ENCODE assay signal across 10 cellular contexts in genomic region chr1:171221665-171222591, GRCh38. TPM values are rescaled to one million over a fixed set of nuclear protein-coding genes. Genes with fewer than 3 reads are reported as not detected.
DNase-seq lines count a peak whose midpoint lies in the region; ATAC-seq, FAIRE-seq and TF ChIP-seq lines count a peak whose summit lies in the region.
"Had no signal": no experiment of that assay in that cellular context is flagged by ENCODE, and none has a peak within 500 bp of the region (broad histone marks: within the 10 kb centered on the region; RNA-seq: fewer than 3 reads in every experiment).

No MANE protein-coding gene starts in this region.

- peaks cover 21% of the 10 kb centered on the region for H3K36me3 ChIP-seq in OCI-LY3 (replicated peaks; ENCODE audit: low read depth, low read length)
- H3K36me3 ChIP-seq in bronchial epithelial cell (ENCODE audit: control insufficient read depth, insufficient read depth, low read length), result no peaks in the 10 kb centered on the region
- H3K36me3 ChIP-seq in thoracic aorta, result no peaks in the 10 kb centered on the region

- H3K4me3 Mint-ChIP-seq in stimulated activated memory B cell treated with anti-CD40 and anti-IgM and Interleukin-4, amounts not matched to agents 10 μg/mL and 1 μg/mL and 100 μg/mL, for 72 hours, result no peak overlapping the region
- no peak overlapping the region for H3K4me3 Mint-ChIP-seq in T-helper 2 cell treated with Interferon-gamma antibody and Interleukin-4, amounts not matched to agents 5 μg/mL and 100 μg/mL, for 36 hours

- H3K27me3 Mint-ChIP-seq in stimulated activated memory B cell treated with anti-CD40 and anti-IgM and Interleukin-4, amounts not matched to agents 10 μg/mL and 1 μg/mL and 100 μg/mL, for 72 hours, result no peaks in the 10 kb centered on the region
- H3K27me3 Mint-ChIP-seq in T-helper 2 cell treated with Interferon-gamma antibody and Interleukin-4, amounts not matched to agents 5 μg/mL and 100 μg/mL, for 36 hours (ENCODE audit: low read depth), result peaks cover 7% of the 10 kb centered on the region

- H3K4me3 ChIP-seq in OCI-LY3 (ENCODE audit: low read length) (no peak overlapping the region), bronchial epithelial cell (ENCODE audit: low read depth, low read length) (no peak overlapping the region), thoracic aorta (no peak overlapping the region)

- peaks cover 7% of the 10 kb centered on the region; the same call in 1 of the 2 replicates for H3K79me2 ChIP-seq in OCI-LY3 (ENCODE audit: low read length)

- TF ChIP-seq CTCF in OCI-LY3 (IDR thresholded peaks at IDR 0.05; ENCODE audit: low read depth, low read length), result no peak
- TF ChIP-seq CTCF in bronchial epithelial cell (IDR thresholded peaks at IDR 0.05; ENCODE audit: insufficient read depth, low read length, severe bottlenecking), result no peak
- TF ChIP-seq CTCF in thoracic aorta (IDR thresholded peaks at IDR 0.05), result no peak

- no peaks in the 10 kb centered on the region for H3K4me1 Mint-ChIP-seq in stimulated activated memory B cell treated with anti-CD40 and anti-IgM and Interleukin-4, amounts not matched to agents 10 μg/mL and 1 μg/mL and 100 μg/mL, for 72 hours
- H3K4me1 Mint-ChIP-seq in T-helper 2 cell treated with Interferon-gamma antibody and Interleukin-4, amounts not matched to agents 5 μg/mL and 100 μg/mL, for 36 hours (ENCODE audit: low read depth), result peaks cover 2% of the 10 kb centered on the region

- no peaks in the 10 kb centered on the region for H3K9me3 Mint-ChIP-seq in stimulated activated memory B cell treated with anti-CD40 and anti-IgM and Interleukin-4, amounts not matched to agents 10 μg/mL and 1 μg/mL and 100 μg/mL, for 72 hours
- H3K9me3 Mint-ChIP-seq in T-helper 2 cell treated with Interferon-gamma antibody and Interleukin-4, amounts not matched to agents 5 μg/mL and 100 μg/mL, for 36 hours, result no peaks in the 10 kb centered on the region

- H3K36me3 Mint-ChIP-seq in stimulated activated memory B cell treated with anti-CD40 and anti-IgM and Interleukin-4, amounts not matched to agents 10 μg/mL and 1 μg/mL and 100 μg/mL, for 72 hours, result no peaks in the 10 kb centered on the region
- no peaks in the 10 kb centered on the region for H3K36me3 Mint-ChIP-seq in T-helper 2 cell treated with Interferon-gamma antibody and Interleukin-4, amounts not matched to agents 5 μg/mL and 100 μg/mL, for 36 hours (ENCODE audit: low read depth)

- H3K4me2 ChIP-seq in OCI-LY3 (ENCODE audit: low read length), result peak overlapping the region; percentile 45

- DNase-seq in bronchial epithelial cell (ENCODE audit: low read depth) (peak; percentile 64), thoracic aorta (ENCODE audit: low spot score) (no peak), foreskin melanocyte (no peak)
- DNase-seq in activated T-cell treated with anti-CD3 and anti-CD28 coated beads, Interleukin-2, amount 50 U/mL, for 48 hours, result no peak
- no peak for DNase-seq in T-helper 2 cell treated with Interferon-gamma antibody and Interleukin-4, amounts not matched to agents 5 μg/mL and 100 μg/mL, for 36 hours (ENCODE audit: low spot score)
- DNase-seq: activated T-cell treated with anti-CD3 and anti-CD28 coated beads, Interleukin-2, amount 50 U/mL, for 1 hour; NCI-H1436 had no signal

- no peaks in the 10 kb centered on the region for H4K20me1 ChIP-seq in OCI-LY3 (ENCODE audit: insufficient read depth, low read length)

- H3K27me3 ChIP-seq in OCI-LY3 (ENCODE audit: low read depth, low read length) (no peaks in the 10 kb centered on the region), bronchial epithelial cell (ENCODE audit: control insufficient read depth, insufficient read depth, low read length) (no peaks in the 10 kb centered on the region), layer of hippocampus (ENCODE audit: control insufficient read depth, insufficient read depth, low read length) (no peaks in the 10 kb centered on the region), thoracic aorta (replicated peaks; ENCODE audit: insufficient read depth) (no peaks in the 10 kb centered on the region)

- H3K9me3 ChIP-seq in OCI-LY3 (ENCODE audit: insufficient read depth, low read length), result no peaks in the 10 kb centered on the region
- no peaks in the 10 kb centered on the region for H3K9me3 ChIP-seq in thoracic aorta

- FAIRE-seq in bronchial epithelial cell (lab: Jason Lieb, UNC), result no peak

- H2AFZ ChIP-seq in OCI-LY3 (ENCODE audit: low read depth, low read length), result peak overlapping the region; percentile 52; the same call in 1 of the 2 replicates

- H3K27ac Mint-ChIP-seq in stimulated activated memory B cell treated with anti-CD40 and anti-IgM and Interleukin-4, amounts not matched to agents 10 μg/mL and 1 μg/mL and 100 μg/mL, for 72 hours, result no peak overlapping the region
- H3K27ac Mint-ChIP-seq in T-helper 2 cell treated with Interferon-gamma antibody and Interleukin-4, amounts not matched to agents 5 μg/mL and 100 μg/mL, for 36 hours, result no peak overlapping the region

- H3K27ac ChIP-seq in OCI-LY3 (ENCODE audit: low read length) (peak overlapping the region; percentile 41), layer of hippocampus (ENCODE audit: low read depth, low read length) (peak overlapping the region; percentile 25), thoracic aorta (peak overlapping the region; percentile 93)

- H3K9ac ChIP-seq in OCI-LY3 (ENCODE audit: low read length), result peak overlapping the region; percentile 5; the same call in 1 of the 2 replicates

- ATAC-seq in thoracic aorta (ENCODE audit: insufficient number of reproducible peaks, low FRiP score, low read depth), result no peak
- no peak for ATAC-seq in stimulated activated memory B cell treated with anti-CD40 and anti-IgM and Interleukin-4, amounts not matched to agents 10 μg/mL and 1 μg/mL and 100 μg/mL, for 72 hours

- H3K4me1 ChIP-seq in OCI-LY3 (ENCODE audit: low read length) (peaks cover 45% of the 10 kb centered on the region), thoracic aorta (ENCODE audit: control insufficient read depth in 1 of 2, low read depth in 2 of 2) (peaks cover 55 to 86% of the 10 kb centered on the region in 2 donors)

RNA-seq across cellular contexts. Expression of gene FMO1, which starts 26.4 kb away (rescaled TPM):
- total RNA-seq in bronchial epithelial cell, result not detected in 2 replicates
- total RNA-seq in thoracic aorta, result not detected

RNA-seq across cellular contexts. Expression of gene FMO2, which starts 36.8 kb away (rescaled TPM):
- total RNA-seq in bronchial epithelial cell, result not detected in 2 replicates
- 100 to 1,000 TPM; 292 to 375 TPM for total RNA-seq in thoracic aorta

Comparison
In these comparisons a context has a peak if more than half of its experiments do, and no peak if none do; other contexts are left out.
1. H3K27ac ChIP-seq: peak in every context shown above with its lines; median percentile 93 in thoracic aorta; 41 in OCI-LY3; 25 in layer of hippocampus.
2. RNA of gene FMO2, which starts 36.8 kb away (total RNA-seq): 292 to 375 TPM in thoracic aorta; not detected in bronchial epithelial cell; every median in the first group is over 100 times any median in the second.